16 cellular contexts compared by ENCODE assay signal in genomic region chr10:121681171-121681752, GRCh38.
DNase-seq lines count a peak whose midpoint lies in the region; ATAC-seq and TF ChIP-seq lines count a peak whose summit lies in the region.
"Had no signal": no experiment of that assay in that cellular context is flagged by ENCODE, and none has a peak within 500 bp of the region (broad histone marks: within the 10 kb centered on the region; RNA-seq: fewer than 3 reads in every experiment).

No MANE protein-coding gene starts in this region.

- H3K4me3 ChIP-seq in esophagus squamous epithelium (no peak overlapping the region), testis (no peak overlapping the region)

- no peaks in the 10 kb centered on the region for H3K27me3 ChIP-seq in esophagus squamous epithelium
- H3K27me3 ChIP-seq in testis, result no peaks in the 10 kb centered on the region
- H3K27me3 ChIP-seq: BE2C had no signal

- no peaks in the 10 kb centered on the region for H3K27me3 Mint-ChIP-seq in neural crest cell (ENCODE audit: low read depth)
- H3K27me3 Mint-ChIP-seq in activated CD4-positive, alpha-beta T cell treated with anti-CD3 and anti-CD28 coated beads, Interleukin-2, amount 10 ng/mL, durations not matched to agents 24 days and 14 days, result no peaks in the 10 kb centered on the region

- H3K36me3 ChIP-seq in esophagus squamous epithelium (no peaks in the 10 kb centered on the region), testis (ENCODE audit: low read depth, missing control alignments) (no peaks in the 10 kb centered on the region)
- H3K36me3 ChIP-seq: BE2C had no signal

- no peak for TF ChIP-seq CTCF in esophagus squamous epithelium (IDR thresholded peaks at IDR 0.05)
- no peak for TF ChIP-seq CTCF in neural crest cell (conservative IDR thresholded peaks at IDR 0.05)
- no peak for TF ChIP-seq CTCF in testis (IDR thresholded peaks at IDR 0.05)

- H3K4me1 Mint-ChIP-seq in neural crest cell, result peaks cover 57% of the 10 kb centered on the region
- H3K4me1 Mint-ChIP-seq in activated CD4-positive, alpha-beta T cell treated with anti-CD3 and anti-CD28 coated beads, Interleukin-2, amount 10 ng/mL, durations not matched to agents 24 days and 14 days, result no peaks in the 10 kb centered on the region
- H3K4me1 Mint-ChIP-seq: central memory CD8-positive, alpha-beta T cell had no signal

- peak; percentile 90 for DNase-seq in NCI-H82 (lab: John Stamatoyannopoulos, UW)
- DNase-seq in esophagus squamous epithelium (lab: John Stamatoyannopoulos, UW), result no peak
- DNase-seq in neural crest cell (ENCODE audit: low read depth, low spot score), result no peak
- no peak for DNase-seq in testis
- no peak for DNase-seq in activated CD4-positive, alpha-beta T cell treated with anti-CD3 and anti-CD28 coated beads, Interleukin-2, amount 10 ng/mL, durations not matched to agents 24 days and 14 days
- DNase-seq in NCI-H1930 (lab: John Stamatoyannopoulos, UW), result no peak
- DNase-seq: activated CD4-positive, CD25-positive, alpha-beta regulatory T cell treated with anti-CD3 and anti-CD28 coated beads, Interleukin-2, amount 50 U/mL, for 72 hours; BE2C; kidney glomerular epithelial cell; NCI-H1417; NCI-H2171 treated with DMSO at 0.1 percent for 48 hours; T-helper 9 cell had no signal

- intact Hi-C loops in esophagus squamous epithelium (cut with DNase I) (no loop called here), testis (cut with DNase I; ENCODE audit: low total_unique reads) (no loop called here)
- intact Hi-C loops in activated CD4-positive, alpha-beta T cell treated with anti-CD3 and anti-CD28 coated beads, Interleukin-2, amount 10 ng/mL, durations not matched to agents 24 days and 14 days (cut with micrococcal nuclease), result no loop called here

- 42 to 48% methylated on average over 6 to 8 of the region's 8 CpGs for WGBS in esophagus squamous epithelium, 2 donors
- WGBS in testis, 2 donors, result 43 to 49% methylated on average over 8 of the region's 8 CpGs

- H3K27ac ChIP-seq in esophagus squamous epithelium (peak overlapping the region; percentile 20 to 74 (median 55)), testis (peak overlapping the region; percentile 37 to 76)

- H3K4me3 Mint-ChIP-seq in neural crest cell, result peak overlapping the region; percentile 39
- no peak overlapping the region for H3K4me3 Mint-ChIP-seq in activated CD4-positive, alpha-beta T cell treated with anti-CD3 and anti-CD28 coated beads, Interleukin-2, amount 10 ng/mL, durations not matched to agents 24 days and 14 days
- H3K4me3 Mint-ChIP-seq: central memory CD8-positive, alpha-beta T cell had no signal

- H3K9me3 Mint-ChIP-seq in neural crest cell, result no peaks in the 10 kb centered on the region
- H3K9me3 Mint-ChIP-seq in activated CD4-positive, alpha-beta T cell treated with anti-CD3 and anti-CD28 coated beads, Interleukin-2, amount 10 ng/mL, durations not matched to agents 24 days and 14 days, result no peaks in the 10 kb centered on the region
- H3K9me3 Mint-ChIP-seq: activated T-helper 2 cell treated with anti-CD3 and anti-CD28 coated beads, Interferon-gamma antibody, Interleukin-2, Interleukin-4, amounts not matched to agents 10 μg/mL and 5 μg/mL and 100 μg/mL, durations not matched to agents 14 hours and 24 hours and 36 hours had no signal

- peaks cover 0 to 5% (median 5%) of the 10 kb centered on the region in 3 donors for H3K4me1 ChIP-seq in esophagus squamous epithelium
- peaks cover 9% of the 10 kb centered on the region for H3K4me1 ChIP-seq in testis

- TF ChIP-seq POLR2A in esophagus squamous epithelium (IDR thresholded peaks at IDR 0.05) (no peak), testis (IDR thresholded peaks at IDR 0.05) (no peak)

- H3K27ac Mint-ChIP-seq in neural crest cell (ENCODE audit: unreplicated experiment), result peak overlapping the region; percentile 89
- H3K27ac Mint-ChIP-seq in activated CD4-positive, alpha-beta T cell treated with anti-CD3 and anti-CD28 coated beads, Interleukin-2, amount 10 ng/mL, durations not matched to agents 24 days and 14 days, result no peak overlapping the region
- H3K27ac Mint-ChIP-seq: activated T-helper 2 cell treated with anti-CD3 and anti-CD28 coated beads, Interferon-gamma antibody, Interleukin-2, Interleukin-4, amounts not matched to agents 10 μg/mL and 5 μg/mL and 100 μg/mL, durations not matched to agents 14 hours and 24 hours and 36 hours had no signal

- H3K9me3 ChIP-seq in esophagus squamous epithelium (no peaks in the 10 kb centered on the region), testis (no peaks in the 10 kb centered on the region)
- H3K9me3 ChIP-seq: BE2C had no signal

- no peak for ATAC-seq in HG02798 (IDR thresholded peaks at IDR 0.05; ENCODE audit: poor library complexity, unreplicated experiment)
- ATAC-seq: SK-N-SH treated with all-trans-retinoic acid at 6 μM for 48 hours had no signal

- H3K36me3 Mint-ChIP-seq in neural crest cell (ENCODE audit: low read depth), result peaks cover 7% of the 10 kb centered on the region
- no peaks in the 10 kb centered on the region for H3K36me3 Mint-ChIP-seq in activated CD4-positive, alpha-beta T cell treated with anti-CD3 and anti-CD28 coated beads, Interleukin-2, amount 10 ng/mL, durations not matched to agents 24 days and 14 days (ENCODE audit: low read depth)
